9 cellular contexts compared by ENCODE assay signal in genomic region chr19:48102870-48103751, GRCh38. TPM values are rescaled to one million over a fixed set of nuclear protein-coding genes. Genes with fewer than 3 reads are reported as not detected.
DNase-seq lines count a peak whose midpoint lies in the region; ATAC-seq and TF ChIP-seq lines count a peak whose summit lies in the region.
"Had no signal": no experiment of that assay in that cellular context is flagged by ENCODE, and none has a peak within 500 bp of the region (broad histone marks: within the 10 kb centered on the region; RNA-seq: fewer than 3 reads in every experiment).

No MANE protein-coding gene starts in this region.

- DNase-seq in CMK (ENCODE audit: low read depth) (peak; percentile 45), HEK293T (ENCODE audit: extremely low spot score) (peak; percentile 71), Panc1 (ENCODE audit: low read depth, low spot score) (no peak), mammary epithelial cell (peak; percentile 66), mesothelial cell of epicardium (ENCODE audit: low spot score in 2 of 2, unreplicated experiment in 2 of 2) (no peak), NCI-H1105 treated with DMSO at 0.1 percent for 48 hours (lab: John Stamatoyannopoulos, UW) (no peak)

- no peak overlapping the region for H2AFZ ChIP-seq in mammary epithelial cell (ENCODE audit: low read depth, low read length)

- H3K9ac ChIP-seq in mammary epithelial cell (ENCODE audit: insufficient read depth, low read length), result no peak overlapping the region

- no peaks in the 10 kb centered on the region for H3K27me3 Mint-ChIP-seq in mesothelial cell of epicardium (ENCODE audit: low read depth)

- H3K4me1 ChIP-seq in Panc1 (ENCODE audit: control insufficient read depth, insufficient read depth, low read length) (no peaks in the 10 kb centered on the region), mammary epithelial cell (ENCODE audit: insufficient read depth, low read length) (peaks cover 4% of the 10 kb centered on the region)

- BruUV-seq in Panc1 (replicated peaks; lab: Mats Ljungman, UMichigan) (no TSS peak), mammary epithelial cell (replicated peaks; lab: Mats Ljungman, UMichigan) (no TSS peak)

- no peaks in the 10 kb centered on the region for H3K36me3 Mint-ChIP-seq in mesothelial cell of epicardium

- no peaks in the 10 kb centered on the region for H4K20me1 ChIP-seq in mammary epithelial cell (ENCODE audit: insufficient read depth, low read length)

- intact Hi-C loops in Panc1 (cut with micrococcal nuclease; ENCODE audit: unreplicated experiment), result no loop called here
- intact Hi-C loops in mammary epithelial cell (cut with micrococcal nuclease), result loop anchor here (1.0 kb wide), 1 partner anchor 140 kb away; no protein-coding TSS in a partner anchor

- H3K27me3 ChIP-seq in Panc1 (ENCODE audit: control insufficient read depth, insufficient read depth, low read length), result no peaks in the 10 kb centered on the region
- no peaks in the 10 kb centered on the region for H3K27me3 ChIP-seq in mammary epithelial cell (ENCODE audit: insufficient read depth, low read length)

- TF ChIP-seq CTCF in Panc1 (IDR thresholded peaks at IDR 0.05) (peak; percentile 83), mammary epithelial cell (conservative IDR thresholded peaks at IDR 0.05 in 1 of 2, IDR thresholded peaks at IDR 0.05 in 1 of 2; ENCODE audit: extremely low read depth in 1 of 2, insufficient read depth in 1 of 2, low read depth in 1 of 2, low read length in 2 of 2) (peak; percentile 74 to 77), mesothelial cell of epicardium (IDR thresholded peaks at IDR 0.05; ENCODE audit: unreplicated experiment) (peak; percentile 76)

- H3K4me3 Mint-ChIP-seq in mesothelial cell of epicardium, result no peak overlapping the region

- no peak overlapping the region for H3K27ac ChIP-seq in Panc1 (ENCODE audit: low read length)
- H3K27ac ChIP-seq in mammary epithelial cell (ENCODE audit: insufficient read depth, low read depth, low read length), result no peak overlapping the region

- H3K36me3 ChIP-seq in Panc1 (ENCODE audit: control insufficient read depth, insufficient read depth, low read length), result no peaks in the 10 kb centered on the region
- H3K36me3 ChIP-seq in mammary epithelial cell (ENCODE audit: insufficient read depth, low read length), result no peaks in the 10 kb centered on the region

- POLR2A ChIA-PET in HEK293T (lab: Yijun Ruan, JAX) (interaction anchor here (0.8 kb wide), 2 partner anchors 10 to 102 kb away, joined by 3 read pairs; no protein-coding TSS in a partner anchor), Panc1 (lab: Charles Lee) (interaction anchor here (0.6 kb wide), 1 partner anchor 137 kb away, joined by 3 read pairs; no protein-coding TSS in a partner anchor)

- H3K9me3 Mint-ChIP-seq in mesothelial cell of epicardium, result no peaks in the 10 kb centered on the region

- CTCF ChIA-PET in HEK293T (lab: Yijun Ruan, JAX) (interaction anchor here (0.7 to 3.4 kb wide), 5 partner anchors 26 to 141 kb away, joined by 3 to 12 read pairs (median 3); no protein-coding TSS in a partner anchor), Panc1 (lab: Charles Lee) (interaction anchor here (0.8 to 1.0 kb wide), 2 partner anchors 16 to 139 kb away, joined by 3 to 8 read pairs; no protein-coding TSS in a partner anchor), mammary epithelial cell (lab: Charles Lee; ENCODE audit: low non-redundant PET) (interaction anchor here (0.6 kb wide), 1 partner anchor 297 kb away, joined by 3 read pairs; no protein-coding TSS in a partner anchor)

- ATAC-seq in Panc1 (peak; percentile 43; the same call in 1 of the 2 replicates), HG03378 (IDR thresholded peaks at IDR 0.05; ENCODE audit: unreplicated experiment) (no peak), HG03159 (IDR thresholded peaks at IDR 0.05; ENCODE audit: unreplicated experiment) (no peak)

- no peaks in the 10 kb centered on the region for H3K9me3 ChIP-seq in Panc1 (ENCODE audit: control insufficient read depth, insufficient read depth, low read depth, low read length)
- H3K9me3 ChIP-seq in mammary epithelial cell (replicated peaks; ENCODE audit: insufficient read depth, low read length), result no peaks in the 10 kb centered on the region

- H3K27ac Mint-ChIP-seq in mesothelial cell of epicardium, result no peak overlapping the region

- WGBS in mammary epithelial cell (ENCODE audit: low coverage, missing lambda C conversion rate), result 52% methylated on average over 13 of the region's 13 CpGs

- H3K4me3 ChIP-seq in Panc1 (ENCODE audit: low read depth in 2 of 2, low read length in 2 of 2) (no peak overlapping the region), mammary epithelial cell (replicated peaks in 1 of 3; ENCODE audit: insufficient read depth in 1 of 3, low read depth in 2 of 3, low read length in 3 of 3) (no peak overlapping the region)

- in situ Hi-C loops in Panc1 (cut with HindIII; ENCODE audit: low pct_unique_long_range_greater_than_20kb, low sequenced_read_pairs), result no loop called here
- in situ Hi-C loops in mammary epithelial cell (cut with MboI; ENCODE audit: low sequenced_read_pairs in 2 of 2), result loop anchor here in 1 of 2 donors (10.0 kb wide), 1 partner anchor 52 kb away; no protein-coding TSS in a partner anchor

- dilution Hi-C loops in mammary epithelial cell (cut with HindIII; ENCODE audit: low sequenced_read_pairs), result no loop called here

- peaks cover 1% of the 10 kb centered on the region for H3K4me1 Mint-ChIP-seq in mesothelial cell of epicardium

- H3K4me2 ChIP-seq in mammary epithelial cell (ENCODE audit: insufficient read depth, low read depth, low read length), result no peak overlapping the region

- no peaks in the 10 kb centered on the region for H3K79me2 ChIP-seq in mammary epithelial cell (ENCODE audit: insufficient read depth, low read length)

TF ChIP-seq in HEK293T, 16 proteins besides CTCF, POLR2A, EP300 and RAD21:
- no peak for TF ChIP-seq SP1 (IDR thresholded peaks at IDR 0.05)
- TF ChIP-seq, protein P1, sequence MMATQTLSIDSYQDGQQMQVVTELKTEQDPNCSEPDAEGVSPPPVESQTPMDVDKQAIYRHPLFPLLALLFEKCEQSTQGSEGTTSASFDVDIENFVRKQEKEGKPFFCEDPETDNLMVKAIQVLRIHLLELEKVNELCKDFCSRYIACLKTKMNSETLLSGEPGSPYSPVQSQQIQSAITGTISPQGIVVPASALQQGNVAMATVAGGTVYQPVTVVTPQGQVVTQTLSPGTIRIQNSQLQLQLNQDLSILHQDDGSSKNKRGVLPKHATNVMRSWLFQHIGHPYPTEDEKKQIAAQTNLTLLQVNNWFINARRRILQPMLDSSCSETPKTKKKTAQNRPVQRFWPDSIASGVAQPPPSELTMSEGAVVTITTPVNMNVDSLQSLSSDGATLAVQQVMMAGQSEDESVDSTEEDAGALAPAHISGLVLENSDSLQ (IDR thresholded peaks at IDR 0.05), result peak; percentile 94

RNA-seq across cellular contexts. Expression of gene PLA2G4C, which starts 7.5 kb away (rescaled TPM):
- 2.0 TPM for total RNA-seq in Panc1 (2021; ENCODE audit: unreplicated experiment)
- 6.1 TPM for polyA plus RNA-seq in Panc1 (2012; ENCODE audit: insufficient read length)
- total RNA-seq in mammary epithelial cell, result 1 to 10 TPM; 2.7 to 3.2 TPM
- polyA plus RNA-seq in mammary epithelial cell, result 0.28 TPM
- not detected for polyA minus RNA-seq in mammary epithelial cell
- total RNA-seq in mesothelial cell of epicardium, result 1.6 to 2.5 TPM (median 2.0 TPM) in 3 replicates

RNA-seq across cellular contexts. Expression of gene CABP5, which starts 59.2 kb away (rescaled TPM):
- total RNA-seq in Panc1 (2021; ENCODE audit: unreplicated experiment) (not detected), mammary epithelial cell (not detected), mesothelial cell of epicardium (not detected in 3 replicates)
- not detected for polyA plus RNA-seq in Panc1 (2012; ENCODE audit: insufficient read length)
- not detected for polyA plus RNA-seq in mammary epithelial cell
- polyA minus RNA-seq in mammary epithelial cell, result not detected
- total RNA-seq: myocyte had no signal

Comparison
In these comparisons a context has a peak if more than half of its experiments do, and no peak if none do; other contexts are left out.
1. DNase-seq: peak in CMK (single experiment), HEK293T (single experiment) and mammary epithelial cell (single experiment); none in Panc1 (single experiment), mesothelial cell of epicardium (0 of 2) and NCI-H1105 treated with DMSO at 0.1 percent for 48 hours (single experiment).
2. Peak in every context shown above with its lines, with median percentiles within 50 percentile points of each other: CTCF ChIP-seq.